12 cellular contexts compared by ENCODE assay signal in the genomic region with DNA sequence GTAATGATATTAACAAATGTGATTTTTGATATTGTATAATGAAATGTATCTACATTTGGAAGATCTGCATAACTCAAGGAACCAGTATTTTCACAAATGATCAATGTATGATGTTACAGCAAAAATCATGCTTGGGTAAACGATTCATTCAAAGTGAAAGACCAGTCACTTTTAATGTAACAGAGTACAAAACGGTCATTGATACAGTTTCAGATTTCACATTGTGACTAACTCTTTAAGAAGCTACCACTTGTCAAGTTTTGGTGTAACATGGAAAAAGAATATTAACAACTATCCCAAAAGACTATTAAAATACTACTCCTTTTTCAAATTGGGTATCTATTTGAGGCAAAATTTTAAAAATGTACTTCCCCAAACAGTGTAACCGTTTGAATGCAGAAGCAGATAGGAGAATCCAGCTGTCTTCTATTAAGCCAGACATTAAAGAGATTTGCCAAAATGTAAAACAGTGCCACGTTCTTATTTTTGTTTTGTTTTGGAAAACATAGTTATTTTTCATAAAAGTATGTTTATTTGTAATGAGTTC. TPM values are rescaled to one million over a fixed set of nuclear protein-coding genes. Genes with fewer than 3 reads are reported as not detected.
A peak's percentile ranks its signal among the peaks of the same experiment; 100 is the strongest.
DNase-seq lines count a peak whose midpoint lies in the region; ATAC-seq and TF ChIP-seq lines count a peak whose summit lies in the region.
"Had no signal": no experiment of that assay in that cellular context is flagged by ENCODE, and none has a peak within 500 bp of the region (broad histone marks: within the 10 kb centered on the region; RNA-seq: fewer than 3 reads in every experiment).

No MANE protein-coding gene starts in this region.

- H3K9me3 ChIP-seq in CD4-positive, CD25-positive, alpha-beta regulatory T cell (ENCODE audit: control insufficient read depth in 2 of 2, low read length in 2 of 2) = no peaks in the 10 kb centered on the region
- H3K9me3 ChIP-seq in HAP-1 = no peaks in the 10 kb centered on the region
- H3K9me3 ChIP-seq: vagina had no signal

- H3K27ac ChIP-seq in CD4-positive, CD25-positive, alpha-beta regulatory T cell (ENCODE audit: insufficient read depth, low read length, poor library complexity, severe bottlenecking) = no peak overlapping the region
- peak overlapping the region; percentile 35; the same call in 1 of the 2 replicates for H3K27ac ChIP-seq in HL-60 (replicated peaks)

- no peak for DNase-seq in CD4-positive, CD25-positive, alpha-beta regulatory T cell
- DNase-seq in HL-60 (ENCODE audit: low read depth in 1 of 2, low spot score in 1 of 2) = no peak
- no peak for DNase-seq in T-helper 2 cell treated with Interferon-gamma antibody and Interleukin-4, amounts not matched to agents 5 μg/mL and 100 μg/mL, for 36 hours (ENCODE audit: low spot score)
- DNase-seq in iris pigment epithelial cell (ENCODE audit: low read depth) = peak; percentile 71
- no peak for DNase-seq in HAP-1 (ENCODE audit: low spot score in 2 of 2)
- no peak for DNase-seq in NCI-H1105 (lab: John Stamatoyannopoulos, UW)
- no peak for DNase-seq in COLO668 (lab: John Stamatoyannopoulos, UW; ENCODE audit: unreplicated experiment)
- DNase-seq: hippocampal formation; naive B cell; stimulated activated CD4-positive, alpha-beta T cell treated with anti-CD3 and anti-CD28 coated beads, Interleukin-2, amount 100 ng/mL, for 48 hours had no signal

- peak overlapping the region; percentile 7 for H3K4me3 ChIP-seq in CD4-positive, CD25-positive, alpha-beta regulatory T cell (ENCODE audit: low read depth, low read length)
- H3K4me3 ChIP-seq in HL-60 (replicated peaks; ENCODE audit: insufficient read depth, low read length) (no peak overlapping the region), HAP-1 (no peak overlapping the region)
- H3K4me3 ChIP-seq: vagina had no signal

- no peaks in the 10 kb centered on the region for H3K27me3 ChIP-seq in CD4-positive, CD25-positive, alpha-beta regulatory T cell (ENCODE audit: control insufficient read depth, insufficient read depth, low read length)
- H3K27me3 ChIP-seq in HL-60 (ENCODE audit: insufficient read depth, poor library complexity, severe bottlenecking) = no peaks in the 10 kb centered on the region
- no peaks in the 10 kb centered on the region for H3K27me3 ChIP-seq in HAP-1 (ENCODE audit: low read depth)
- H3K27me3 ChIP-seq: vagina had no signal

- no peaks in the 10 kb centered on the region for H3K36me3 ChIP-seq in CD4-positive, CD25-positive, alpha-beta regulatory T cell (ENCODE audit: control insufficient read depth, insufficient read depth, low read length)
- no peaks in the 10 kb centered on the region for H3K36me3 ChIP-seq in HAP-1 (replicated peaks)
- H3K36me3 ChIP-seq: vagina had no signal

- peak overlapping the region in 1 of 3 donors; percentile 4 for H3K27ac Mint-ChIP-seq in CD4-positive, CD25-positive, alpha-beta regulatory T cell
- peak overlapping the region; percentile 11 for H3K27ac Mint-ChIP-seq in T-helper 2 cell treated with Interferon-gamma antibody and Interleukin-4, amounts not matched to agents 5 μg/mL and 100 μg/mL, for 36 hours

- H3K4me3 Mint-ChIP-seq in CD4-positive, CD25-positive, alpha-beta regulatory T cell = no peak overlapping the region
- H3K4me3 Mint-ChIP-seq in T-helper 2 cell treated with Interferon-gamma antibody and Interleukin-4, amounts not matched to agents 5 μg/mL and 100 μg/mL, for 36 hours = peak overlapping the region; percentile 19

- H3K36me3 Mint-ChIP-seq in CD4-positive, CD25-positive, alpha-beta regulatory T cell = peaks cover 5% of the 10 kb centered on the region
- H3K36me3 Mint-ChIP-seq in T-helper 2 cell treated with Interferon-gamma antibody and Interleukin-4, amounts not matched to agents 5 μg/mL and 100 μg/mL, for 36 hours (ENCODE audit: low read depth) = peaks cover 13% of the 10 kb centered on the region

- in situ Hi-C loops in HAP-1 (cut with MboI; ENCODE audit: low sequenced_read_pairs) = no loop called here

- no peaks in the 10 kb centered on the region for H3K9me3 Mint-ChIP-seq in CD4-positive, CD25-positive, alpha-beta regulatory T cell
- H3K9me3 Mint-ChIP-seq in T-helper 2 cell treated with Interferon-gamma antibody and Interleukin-4, amounts not matched to agents 5 μg/mL and 100 μg/mL, for 36 hours = no peaks in the 10 kb centered on the region
- H3K9me3 Mint-ChIP-seq: naive B cell had no signal

- no peaks in the 10 kb centered on the region for H3K27me3 Mint-ChIP-seq in CD4-positive, CD25-positive, alpha-beta regulatory T cell
- no peaks in the 10 kb centered on the region for H3K27me3 Mint-ChIP-seq in T-helper 2 cell treated with Interferon-gamma antibody and Interleukin-4, amounts not matched to agents 5 μg/mL and 100 μg/mL, for 36 hours (ENCODE audit: low read depth)
- H3K27me3 Mint-ChIP-seq: naive B cell had no signal

- peaks cover 55 to 70% (median 63%) of the 10 kb centered on the region in 4 donors for H3K4me1 Mint-ChIP-seq in CD4-positive, CD25-positive, alpha-beta regulatory T cell
- H3K4me1 Mint-ChIP-seq in T-helper 2 cell treated with Interferon-gamma antibody and Interleukin-4, amounts not matched to agents 5 μg/mL and 100 μg/mL, for 36 hours (ENCODE audit: low read depth) = peaks cover 53% of the 10 kb centered on the region

- peaks cover 46% of the 10 kb centered on the region for H3K4me1 ChIP-seq in CD4-positive, CD25-positive, alpha-beta regulatory T cell (ENCODE audit: control insufficient read depth, insufficient read depth, low read length, poor library complexity, severe bottlenecking)
- H3K4me1 ChIP-seq in HAP-1 = peaks cover 41% of the 10 kb centered on the region

- TF ChIP-seq CTCF in HL-60 (IDR thresholded peaks at IDR 0.05; ENCODE audit: insufficient read depth, low read length) = no peak

- ATAC-seq in CD4-positive, CD25-positive, alpha-beta regulatory T cell (ENCODE audit: low read depth in 2 of 2) = no peak
- ATAC-seq in GM18517 (IDR thresholded peaks at IDR 0.05; ENCODE audit: unreplicated experiment) = no peak

RNA-seq across cellular contexts. Expression of gene AKAP13, which starts 31.7 kb away (rescaled TPM):
- 482 TPM for total RNA-seq in CD4-positive, CD25-positive, alpha-beta regulatory T cell
- 100 to 1,000 TPM; 106 to 121 (median 109) TPM for polyA plus RNA-seq in CD4-positive, CD25-positive, alpha-beta regulatory T cell
